In the genomic region with DNA sequence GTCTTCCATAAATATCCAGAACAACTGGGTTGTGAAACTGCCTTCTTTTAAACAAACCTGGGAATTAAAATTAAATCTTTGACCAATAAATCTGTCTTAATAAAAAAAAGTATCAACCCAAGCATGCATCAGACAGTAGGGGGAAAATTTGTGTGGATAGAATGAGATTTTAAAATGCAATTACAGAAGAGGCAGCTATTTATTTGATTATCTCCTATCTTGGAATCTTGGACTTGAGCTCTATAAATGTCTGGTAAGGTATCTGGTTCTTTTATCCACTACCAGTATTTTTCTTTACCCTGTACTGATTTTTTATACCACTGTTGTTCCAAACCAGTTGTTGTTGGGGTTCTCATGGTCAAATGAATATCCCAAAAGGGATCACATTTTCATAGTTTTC, we compare ENCODE assay signal across 28 cellular contexts.
"Had no signal": no experiment of that assay in that cellular context is flagged by ENCODE, and none has a peak within 500 bp of the region (broad histone marks: within the 10 kb centered on the region; RNA-seq: fewer than 3 reads in every experiment).

No MANE protein-coding gene starts in this region.

- H3K36me3 ChIP-seq: stomach, suprapubic skin, thoracic aorta, thyroid gland, tibial artery, tibial nerve, transverse colon, upper lobe of left lung, upper lobe of right lung, uterus, vagina had no signal

- ATAC-seq: stimulated activated effector memory CD8-positive, alpha-beta T cell treated with anti-CD3 and anti-CD28 coated beads, Interleukin-12 subunit alpha, Interleukin-12 subunit beta, amount 100 ng/mL, for 72 hours; stimulated activated memory B cell treated with anti-CD40 and anti-IgM and Interleukin-4, amounts not matched to agents 10 μg/mL and 1 μg/mL and 100 μg/mL, for 72 hours; stimulated activated naive B cell treated with anti-CD40 and anti-IgM and Interleukin-4, amounts not matched to agents 10 μg/mL and 1 μg/mL and 100 μg/mL, for 72 hours; stimulated activated naive CD8-positive, alpha-beta T cell treated with anti-CD3 and anti-CD28 coated beads, Interleukin-15, amount 100 ng/mL, for 72 hours; stimulated activated naive CD8-positive, alpha-beta T cell treated with anti-CD3 and anti-CD28 coated beads, Interleukin-15, Interleukin-2, amounts not matched to agents 100 U/mL and 50 U/mL, for 24 hours; upper lobe of right lung had no signal

- H3K4me1 Mint-ChIP-seq: stimulated activated effector memory CD8-positive, alpha-beta T cell treated with anti-CD3 and anti-CD28 coated beads, Interleukin-12 subunit alpha, Interleukin-12 subunit beta, amount 100 ng/mL, for 72 hours; stimulated activated memory B cell treated with anti-CD40 and anti-IgM and Interleukin-4, amounts not matched to agents 10 μg/mL and 1 μg/mL and 100 μg/mL, for 72 hours; stimulated activated naive B cell treated with anti-CD40 and anti-IgM and Interleukin-4, amounts not matched to agents 10 μg/mL and 1 μg/mL and 100 μg/mL, for 72 hours; stimulated activated naive CD8-positive, alpha-beta T cell treated with anti-CD3 and anti-CD28 coated beads, Interleukin-15, amount 100 ng/mL, for 72 hours had no signal

- H3K27me3 ChIP-seq: stomach, suprapubic skin, testis, thyroid gland, tibial artery, tibial nerve, transverse colon, upper lobe of left lung, upper lobe of right lung, uterus, vagina had no signal

- H3K4me3 ChIP-seq: stomach, suprapubic skin, testis, thoracic aorta, thyroid gland, tibial artery, tibial nerve, transverse colon, upper lobe of left lung, upper lobe of right lung, uterus, vagina had no signal

- H3K9me3 Mint-ChIP-seq: stimulated activated effector memory CD8-positive, alpha-beta T cell treated with anti-CD3 and anti-CD28 coated beads, Interleukin-12 subunit alpha, Interleukin-12 subunit beta, amount 100 ng/mL, for 72 hours; stimulated activated memory B cell treated with anti-CD40 and anti-IgM and Interleukin-4, amounts not matched to agents 10 μg/mL and 1 μg/mL and 100 μg/mL, for 72 hours; stimulated activated naive B cell treated with anti-CD40 and anti-IgM and Interleukin-4, amounts not matched to agents 10 μg/mL and 1 μg/mL and 100 μg/mL, for 72 hours; stimulated activated naive CD8-positive, alpha-beta T cell treated with anti-CD3 and anti-CD28 coated beads, Interleukin-15, amount 100 ng/mL, for 72 hours; stimulated activated naive CD8-positive, alpha-beta T cell treated with anti-CD3 and anti-CD28 coated beads, Interleukin-15, Interleukin-2, amounts not matched to agents 100 ng/mL and 50 ng/mL, for 24 hours; type B pancreatic cell had no signal

- DNase-seq: stimulated activated CD4-positive, alpha-beta T cell treated with anti-CD3 and anti-CD28 coated beads, Interleukin-2, amount 100 ng/mL, for 48 hours; stimulated activated CD4-positive, alpha-beta T cell treated with anti-CD3 and anti-CD28 coated beads, Interleukin-4, amount 100 ng/mL, for 1 hour; stimulated activated CD4-positive, alpha-beta T cell treated with anti-CD3 and anti-CD28 coated beads, Interleukin-4, amount 100 ng/mL, for 24 hours; stimulated activated CD4-positive, alpha-beta T cell treated with anti-CD3 and anti-CD28 coated beads, Interleukin-4, amount 100 ng/mL, for 4 hours; stimulated activated CD8-positive, alpha-beta memory T cell treated with anti-CD3 and anti-CD28 coated beads, Interleukin-4, amount 100 ng/mL, for 48 hours; stimulated activated naive B cell treated with anti-CD40 and anti-IgM and Interleukin-4, amounts not matched to agents 10 μg/mL and 1 μg/mL and 100 μg/mL, for 72 hours; stimulated activated naive CD4-positive, alpha-beta T cell; stimulated activated naive CD4-positive, alpha-beta T cell treated with Interleukin-2 at 50 U/mL for 16 hours; stimulated activated naive CD8-positive, alpha-beta T cell treated with anti-CD3 and anti-CD28 coated beads, Interleukin-15, amount 100 ng/mL, for 72 hours; stimulated activated naive CD8-positive, alpha-beta T cell treated with anti-CD3 and anti-CD28 coated beads, Interleukin-15, Interleukin-2, amounts not matched to agents 100 U/mL and 50 U/mL, for 24 hours; stomach; substantia nigra; testis; thyroid gland; tibial artery; transverse colon; trophoblast cell; upper lobe of left lung; upper lobe of right lung; uterus had no signal

- H3K4me3 Mint-ChIP-seq: stimulated activated effector memory CD8-positive, alpha-beta T cell treated with anti-CD3 and anti-CD28 coated beads, Interleukin-12 subunit alpha, Interleukin-12 subunit beta, amount 100 ng/mL, for 72 hours; stimulated activated memory B cell treated with anti-CD40 and anti-IgM and Interleukin-4, amounts not matched to agents 10 μg/mL and 1 μg/mL and 100 μg/mL, for 72 hours; stimulated activated naive B cell treated with anti-CD40 and anti-IgM and Interleukin-4, amounts not matched to agents 10 μg/mL and 1 μg/mL and 100 μg/mL, for 72 hours; stimulated activated naive CD8-positive, alpha-beta T cell treated with anti-CD3 and anti-CD28 coated beads, Interleukin-15, amount 100 ng/mL, for 72 hours; stimulated activated naive CD8-positive, alpha-beta T cell treated with anti-CD3 and anti-CD28 coated beads, Interleukin-15, Interleukin-2, amounts not matched to agents 100 ng/mL and 50 ng/mL, for 24 hours; type B pancreatic cell had no signal

- H3K27ac Mint-ChIP-seq: stimulated activated effector memory CD8-positive, alpha-beta T cell treated with anti-CD3 and anti-CD28 coated beads, Interleukin-12 subunit alpha, Interleukin-12 subunit beta, amount 100 ng/mL, for 72 hours; stimulated activated memory B cell treated with anti-CD40 and anti-IgM and Interleukin-4, amounts not matched to agents 10 μg/mL and 1 μg/mL and 100 μg/mL, for 72 hours; stimulated activated naive B cell treated with anti-CD40 and anti-IgM and Interleukin-4, amounts not matched to agents 10 μg/mL and 1 μg/mL and 100 μg/mL, for 72 hours; stimulated activated naive CD8-positive, alpha-beta T cell treated with anti-CD3 and anti-CD28 coated beads, Interleukin-15, amount 100 ng/mL, for 72 hours; stimulated activated naive CD8-positive, alpha-beta T cell treated with anti-CD3 and anti-CD28 coated beads, Interleukin-15, Interleukin-2, amounts not matched to agents 100 ng/mL and 50 ng/mL, for 24 hours; type B pancreatic cell had no signal

- H3K9me3 ChIP-seq: stomach, suprapubic skin, testis, thoracic aorta, thyroid gland, tibial artery, tibial nerve, transverse colon, upper lobe of left lung, upper lobe of right lung, uterus, vagina had no signal

- H3K4me1 ChIP-seq: stomach, suprapubic skin, thyroid gland, tibial artery, transverse colon, upper lobe of left lung, upper lobe of right lung, uterus, vagina had no signal

- H3K36me3 Mint-ChIP-seq: stimulated activated effector memory CD8-positive, alpha-beta T cell treated with anti-CD3 and anti-CD28 coated beads, Interleukin-12 subunit alpha, Interleukin-12 subunit beta, amount 100 ng/mL, for 72 hours; stimulated activated memory B cell treated with anti-CD40 and anti-IgM and Interleukin-4, amounts not matched to agents 10 μg/mL and 1 μg/mL and 100 μg/mL, for 72 hours; stimulated activated naive B cell treated with anti-CD40 and anti-IgM and Interleukin-4, amounts not matched to agents 10 μg/mL and 1 μg/mL and 100 μg/mL, for 72 hours; type B pancreatic cell had no signal

- H3K27me3 Mint-ChIP-seq: stimulated activated naive CD8-positive, alpha-beta T cell treated with anti-CD3 and anti-CD28 coated beads, Interleukin-15, amount 100 ng/mL, for 72 hours; type B pancreatic cell had no signal

- H3K27ac ChIP-seq: stomach, suprapubic skin, testis, thoracic aorta, thyroid gland, tibial artery, tibial nerve, transverse colon, upper lobe of left lung, upper lobe of right lung, uterus, vagina had no signal
